In genomic region chr1:168342572-168343280, GRCh38 we compare ENCODE assay signal across 8 cellular contexts.
DNase-seq lines count a peak whose midpoint lies in the region; ATAC-seq and TF ChIP-seq lines count a peak whose summit lies in the region.

No MANE protein-coding gene starts in this region.

- peaks cover 26% of the 10 kb centered on the region for H3K4me1 Mint-ChIP-seq in chondrocyte (ENCODE audit: low read depth)

- H3K27me3 ChIP-seq in layer of hippocampus (ENCODE audit: control insufficient read depth, insufficient read depth, low read length) = no peaks in the 10 kb centered on the region

- peaks cover 8% of the 10 kb centered on the region for H3K9me3 Mint-ChIP-seq in chondrocyte (ENCODE audit: low read depth)

- no peaks in the 10 kb centered on the region for H3K27me3 Mint-ChIP-seq in chondrocyte (ENCODE audit: low read depth)

- H3K4me3 ChIP-seq in AG09309 (ENCODE audit: control insufficient read depth, low read depth, low read length) = peak overlapping the region; percentile 37

- peak overlapping the region; percentile 63 for H3K4me3 Mint-ChIP-seq in chondrocyte (ENCODE audit: unreplicated experiment)

- H3K36me3 Mint-ChIP-seq in chondrocyte (ENCODE audit: low read depth) = peaks cover 5% of the 10 kb centered on the region

- ATAC-seq in GM19023 (IDR thresholded peaks at IDR 0.05; ENCODE audit: unreplicated experiment) (peak; percentile 89), HG03378 (IDR thresholded peaks at IDR 0.05; ENCODE audit: unreplicated experiment) (peak; percentile 72)

- H3K27ac ChIP-seq in layer of hippocampus (ENCODE audit: low read depth, low read length) = peak overlapping the region; percentile 35

- peak; percentile 80 for DNase-seq in AG09309 (ENCODE audit: low read depth)
- peak; percentile 28 to 88 for DNase-seq in NCI-H446 (lab: John Stamatoyannopoulos, UW)
- peak; percentile 81 to 83 for DNase-seq in activated CD4-positive, alpha-beta T cell treated with anti-CD3 and anti-CD28 coated beads for 24 hours (ENCODE audit: low read depth in 2 of 2)
- DNase-seq in chondrocyte (ENCODE audit: low spot score) = peak; percentile 87
- DNase-seq in stimulated activated CD4-positive, alpha-beta T cell treated with anti-CD3 and anti-CD28 coated beads, Interleukin-2, amount 100 ng/mL, for 24 hours = peak; percentile 89 to 90

- peak overlapping the region; percentile 91 for H3K27ac Mint-ChIP-seq in chondrocyte (ENCODE audit: unreplicated experiment)

- TF ChIP-seq CTCF in AG09309 (IDR thresholded peaks at IDR 0.05; ENCODE audit: control insufficient read depth, insufficient read depth, low read depth, low read length, missing control alignments) (peak; percentile 82), chondrocyte (IDR thresholded peaks at IDR 0.05) (peak; percentile 90)

Comparison
In these comparisons a context has a peak if more than half of its experiments do, and no peak if none do; other contexts are left out.
1. Peak in every context shown above with its lines: DNase-seq, ATAC-seq, H3K4me3 ChIP-seq and H3K27ac ChIP-seq.